ENCODE assay signal across 13 cellular contexts in genomic region chr1:180116964-180117763, GRCh38. TPM values are rescaled to one million over a fixed set of nuclear protein-coding genes. Genes with fewer than 3 reads are reported as not detected.
A peak's percentile ranks its signal among the peaks of the same experiment; 100 is the strongest.
DNase-seq lines count a peak whose midpoint lies in the region; ATAC-seq and TF ChIP-seq lines count a peak whose summit lies in the region.
"Had no signal": no experiment of that assay in that cellular context is flagged by ENCODE, and none has a peak within 500 bp of the region (broad histone marks: within the 10 kb centered on the region; RNA-seq: fewer than 3 reads in every experiment).

No MANE protein-coding gene starts in this region.

- CTCF ChIA-PET in Panc1 (lab: Charles Lee), result no interaction called here

- no peak for TF ChIP-seq CTCF in Panc1 (IDR thresholded peaks at IDR 0.05)
- no peak for TF ChIP-seq CTCF in foreskin keratinocyte (conservative IDR thresholded peaks at IDR 0.05)
- TF ChIP-seq CTCF in osteocyte (IDR thresholded peaks at IDR 0.05), result no peak

- POLR2A ChIA-PET in Panc1 (lab: Charles Lee), result no interaction called here

- in situ Hi-C loops in Panc1 (cut with HindIII; ENCODE audit: low pct_unique_long_range_greater_than_20kb, low sequenced_read_pairs), result no loop called here

- ATAC-seq in Panc1, result peak; percentile 57
- peak; percentile 56 for ATAC-seq in foreskin keratinocyte
- no peak for ATAC-seq in GM19395 (IDR thresholded peaks at IDR 0.05; ENCODE audit: unreplicated experiment)

- H3K36me3 Mint-ChIP-seq in osteocyte (ENCODE audit: unreplicated experiment), result peaks cover 22% of the 10 kb centered on the region

- no peaks in the 10 kb centered on the region for H3K27me3 Mint-ChIP-seq in osteocyte (ENCODE audit: unreplicated experiment)
- H3K27me3 Mint-ChIP-seq: activated B cell treated with CpG ODN at 0.5 μM for 24 hours had no signal

- no peak overlapping the region for H3K4me3 ChIP-seq in Panc1 (ENCODE audit: low read depth in 2 of 2, low read length in 2 of 2)

- H3K4me1 ChIP-seq in Panc1 (ENCODE audit: control insufficient read depth, insufficient read depth, low read length), result 0 out of 2 replicates have a peak, but pooled peaks cover 3% of the 10 kb centered on the region
- peaks cover 34% of the 10 kb centered on the region for H3K4me1 ChIP-seq in foreskin keratinocyte

- H3K9me3 ChIP-seq in Panc1 (ENCODE audit: control insufficient read depth, insufficient read depth, low read depth, low read length), result no peaks in the 10 kb centered on the region

- DNase-seq in HCEC 1CT (peak; percentile 22), Panc1 (ENCODE audit: low read depth, low spot score) (no peak), foreskin keratinocyte (no peak), osteocyte (ENCODE audit: extremely low spot score, unreplicated experiment) (no peak), NCI-H1105 (lab: John Stamatoyannopoulos, UW) (no peak), NCI-H2196 treated with DMSO at 0.1 percent for 48 hours (lab: John Stamatoyannopoulos, UW; ENCODE audit: unreplicated experiment) (no peak), NCI-H69 (lab: John Stamatoyannopoulos, UW) (no peak)
- DNase-seq: activated B cell treated with CpG ODN at 0.5 μM for 24 hours; caudate nucleus; naive B cell; stimulated activated CD4-positive, alpha-beta T cell treated with anti-CD3 and anti-CD28 coated beads, Interleukin-12 subunit alpha, Interleukin-12 subunit beta, amount 100 ng/mL, for 4 hours had no signal

- H3K27ac Mint-ChIP-seq in osteocyte (ENCODE audit: unreplicated experiment), result peak overlapping the region; percentile 45
- H3K27ac Mint-ChIP-seq: activated B cell treated with CpG ODN at 0.5 μM for 24 hours, naive B cell had no signal

- intact Hi-C loops in Panc1 (cut with micrococcal nuclease; ENCODE audit: unreplicated experiment), result no loop called here

- H3K27ac ChIP-seq in Panc1 (ENCODE audit: low read length) (no peak overlapping the region), foreskin keratinocyte (peak overlapping the region; percentile 49)
- H3K27ac ChIP-seq: KMS-11 had no signal

- peaks cover 5% of the 10 kb centered on the region; the same call in 1 of the 2 replicates for H3K36me3 ChIP-seq in Panc1 (ENCODE audit: control insufficient read depth, insufficient read depth, low read length)

- H3K27me3 ChIP-seq in Panc1 (ENCODE audit: control insufficient read depth, insufficient read depth, low read length) (no peaks in the 10 kb centered on the region), foreskin keratinocyte (no peaks in the 10 kb centered on the region)

- peaks cover 7% of the 10 kb centered on the region for H3K4me1 Mint-ChIP-seq in osteocyte (ENCODE audit: unreplicated experiment)
- H3K4me1 Mint-ChIP-seq: activated B cell treated with CpG ODN at 0.5 μM for 24 hours, naive B cell had no signal

- peaks cover 11% of the 10 kb centered on the region for H3K9me3 Mint-ChIP-seq in osteocyte (ENCODE audit: unreplicated experiment)
- H3K9me3 Mint-ChIP-seq: activated B cell treated with CpG ODN at 0.5 μM for 24 hours, naive B cell had no signal

- H3K4me3 Mint-ChIP-seq in osteocyte (ENCODE audit: unreplicated experiment), result no peak overlapping the region
- H3K4me3 Mint-ChIP-seq: activated B cell treated with CpG ODN at 0.5 μM for 24 hours, naive B cell had no signal

- BruUV-seq in Panc1 (replicated peaks; lab: Mats Ljungman, UMichigan), result no TSS peak

RNA-seq across cellular contexts. Expression of gene QSOX1, which starts 37.5 kb away (rescaled TPM):
- total RNA-seq in Panc1 (2021; ENCODE audit: unreplicated experiment) (152 TPM), foreskin keratinocyte (92.7 and 93.7 TPM in 2 replicates), osteocyte (152 and 162 TPM in 2 replicates)
- polyA plus RNA-seq in Panc1 (2012; ENCODE audit: insufficient read length), result 170 TPM
- polyA plus RNA-seq in foreskin keratinocyte, result 103 and 107 TPM in 2 replicates
